In genomic region chr18:47775961-47776360, GRCh38 we compare ENCODE assay signal across 10 cellular contexts.
DNase-seq lines count a peak whose midpoint lies in the region; ATAC-seq, FAIRE-seq and TF ChIP-seq lines count a peak whose summit lies in the region.
"Had no signal": no experiment of that assay in that cellular context is flagged by ENCODE, and none has a peak within 500 bp of the region (broad histone marks: within the 10 kb centered on the region; RNA-seq: fewer than 3 reads in every experiment).

No MANE protein-coding gene starts in this region.

- H3K4me1 ChIP-seq in aorta (ENCODE audit: control insufficient read depth in 1 of 2, insufficient read depth in 2 of 2, low read length in 2 of 2) = no peaks in the 10 kb centered on the region
- H3K4me1 ChIP-seq in transverse colon = no peaks in the 10 kb centered on the region
- H3K4me1 ChIP-seq: gastroesophageal sphincter had no signal

- H3K27ac Mint-ChIP-seq in chondrocyte (ENCODE audit: unreplicated experiment) = no peak overlapping the region
- H3K27ac Mint-ChIP-seq: WTC11 had no signal

- peak; percentile 51 for TF ChIP-seq CTCF in chondrocyte (IDR thresholded peaks at IDR 0.05)
- no peak for TF ChIP-seq CTCF in transverse colon (IDR thresholded peaks at IDR 0.05)

- no peaks in the 10 kb centered on the region for H3K9me3 Mint-ChIP-seq in chondrocyte (ENCODE audit: low read depth)
- H3K9me3 Mint-ChIP-seq: WTC11 had no signal

- TF ChIP-seq EP300 in transverse colon (IDR thresholded peaks at IDR 0.05; ENCODE audit: low read depth) = no peak

- H3K9me3 ChIP-seq in aorta (ENCODE audit: control insufficient read depth, low read length) (no peaks in the 10 kb centered on the region), transverse colon (no peaks in the 10 kb centered on the region)
- H3K9me3 ChIP-seq: gastroesophageal sphincter had no signal

- 59 to 64% methylated on average over 5 of the region's 5 CpGs for WGBS in aorta, 2 donors
- WGBS in transverse colon (ENCODE audit: low coverage in 1 of 2), 2 donors = 78 to 79% methylated on average over 2 to 5 of the region's 5 CpGs

- in situ Hi-C loops in transverse colon (cut with MboI; ENCODE audit: low pct_ligation_motif_present in 1 of 4, low pct_unique_long_range_greater_than_20kb in 1 of 4, low sequenced_read_pairs in 3 of 4) = loop anchor here (5.0 to 25.0 kb wide), 6 partner anchors 111 to 669 kb away; no protein-coding TSS in a partner anchor

- no peak overlapping the region for H3K4me3 Mint-ChIP-seq in chondrocyte (ENCODE audit: unreplicated experiment)
- H3K4me3 Mint-ChIP-seq: WTC11 had no signal

- FAIRE-seq in G401.6 (lab: Jason Lieb, UNC) (peak; percentile 19), RCC 7860 (lab: Jason Lieb, UNC) (no peak)

- TF ChIP-seq POLR2A in transverse colon (IDR thresholded peaks at IDR 0.05) = no peak

- H3K27me3 Mint-ChIP-seq in chondrocyte (ENCODE audit: low read depth) = peaks cover 17% of the 10 kb centered on the region

- no peaks in the 10 kb centered on the region for H3K36me3 Mint-ChIP-seq in chondrocyte (ENCODE audit: low read depth)
- H3K36me3 Mint-ChIP-seq: WTC11 had no signal

- H3K4me3 ChIP-seq in aorta (ENCODE audit: low read length in 2 of 2) = no peak overlapping the region
- no peak overlapping the region for H3K4me3 ChIP-seq in transverse colon
- H3K4me3 ChIP-seq: gastroesophageal sphincter had no signal

- H3K27ac ChIP-seq in aorta (ENCODE audit: low read depth in 1 of 2, low read length in 2 of 2) (no peak overlapping the region), transverse colon (no peak overlapping the region)
- H3K27ac ChIP-seq: gastroesophageal sphincter had no signal

- H3K4me1 Mint-ChIP-seq in chondrocyte (ENCODE audit: low read depth) = no peaks in the 10 kb centered on the region

- DNase-seq in NCI-H460 (ENCODE audit: extremely low read depth, low read depth) (peak; percentile 1), chondrocyte (ENCODE audit: low spot score) (no peak), myocyte (ENCODE audit: low read depth) (peak; percentile 32), amniotic stem cell (lab: John Stamatoyannopoulos, UW) (no peak), aorta (no peak), RCC 7860 (ENCODE audit: low spot score) (no peak), transverse colon (no peak)

- H3K36me3 ChIP-seq in aorta (ENCODE audit: control insufficient read depth in 1 of 2, insufficient read depth in 2 of 2, low read length in 1 of 2) (no peaks in the 10 kb centered on the region), transverse colon (no peaks in the 10 kb centered on the region)
- H3K36me3 ChIP-seq: gastroesophageal sphincter had no signal

- no peak for ATAC-seq in aorta (ENCODE audit: low FRiP score)
- ATAC-seq: gastroesophageal sphincter, WTC11 had no signal

- intact Hi-C loops in aorta (cut with DNase I) = no loop called here
- intact Hi-C loops in transverse colon (cut with DNase I; ENCODE audit: low total_unique reads) = no loop called here

- H3K27me3 ChIP-seq in aorta (ENCODE audit: control insufficient read depth in 1 of 2, insufficient read depth in 2 of 2, low read length in 1 of 2) = no peaks in the 10 kb centered on the region
- peaks cover 9% of the 10 kb centered on the region for H3K27me3 ChIP-seq in transverse colon
- H3K27me3 ChIP-seq: gastroesophageal sphincter had no signal

Comparison
In these comparisons a context has a peak if more than half of its experiments do, and no peak if none do; other contexts are left out.
1. DNase-seq: peak in NCI-H460 (single experiment) and myocyte (single experiment); none in chondrocyte (single experiment), amniotic stem cell (single experiment), aorta (0 of 2), RCC 7860 (single experiment) and transverse colon (single experiment).